Comparison of ENCODE assay signal across 24 cellular contexts in genomic region chr5:91146905-91147600, GRCh38.
DNase-seq lines count a peak whose midpoint lies in the region; ATAC-seq, FAIRE-seq and TF ChIP-seq lines count a peak whose summit lies in the region.
"Had no signal": no experiment of that assay in that cellular context is flagged by ENCODE, and none has a peak within 500 bp of the region (broad histone marks: within the 10 kb centered on the region; RNA-seq: fewer than 3 reads in every experiment).

No MANE protein-coding gene starts in this region.

- no peak overlapping the region for H3K18ac ChIP-seq in mesenchymal stem cell (ENCODE audit: low read depth in 1 of 2, low read length in 2 of 2)

- H3K27ac ChIP-seq in adrenal gland (peak overlapping the region in 1 of 5 donors; percentile 22), HepG2 (ENCODE audit: extremely low read length, insufficient read depth, low read length) (no peak overlapping the region), vagina (peak overlapping the region; percentile 61), mesenchymal stem cell (ENCODE audit: low read length, poor library complexity, severe bottlenecking) (no peak overlapping the region)
- H3K27ac ChIP-seq: ovary had no signal

- H3K4ac ChIP-seq in mesenchymal stem cell (ENCODE audit: low read depth in 1 of 2, low read length in 2 of 2), result no peak overlapping the region

- no peak overlapping the region for H3K4me2 ChIP-seq in HepG2 (ENCODE audit: low read depth, low read length)
- no peak overlapping the region for H3K4me2 ChIP-seq in mesenchymal stem cell (ENCODE audit: low read length, poor library complexity, severe bottlenecking)

- peaks cover 31 to 51% of the 10 kb centered on the region in 2 donors for H3K4me1 ChIP-seq in adrenal gland (replicated peaks in 1 of 2)
- H3K4me1 ChIP-seq in HepG2 (ENCODE audit: insufficient read depth, low read length), result no peaks in the 10 kb centered on the region
- peaks cover 50% of the 10 kb centered on the region for H3K4me1 ChIP-seq in vagina
- peaks cover 1% of the 10 kb centered on the region for H3K4me1 ChIP-seq in mesenchymal stem cell (ENCODE audit: control insufficient read depth, insufficient read depth, low read depth, low read length)

- no peak overlapping the region for H2AK5ac ChIP-seq in mesenchymal stem cell (ENCODE audit: low read length, severe bottlenecking)

- H3K79me2 ChIP-seq in HepG2 (ENCODE audit: insufficient read depth, low read length), result no peaks in the 10 kb centered on the region

- H3K4me3 ChIP-seq in adrenal gland (no peak overlapping the region), HepG2 (replicated peaks in 1 of 3; ENCODE audit: insufficient read depth in 1 of 3, low read depth in 2 of 3, low read length in 3 of 3) (no peak overlapping the region), vagina (no peak overlapping the region), mesenchymal stem cell (ENCODE audit: insufficient read depth in 1 of 2, low read depth in 1 of 2, low read length in 2 of 2) (no peak overlapping the region)
- H3K4me3 ChIP-seq: lung, ovary, stomach had no signal

- H3K23ac ChIP-seq in mesenchymal stem cell (ENCODE audit: low read length in 2 of 2), result no peak overlapping the region

- TF ChIP-seq POLR2A in adrenal gland (IDR thresholded peaks at IDR 0.05), result no peak
- TF ChIP-seq POLR2A in HepG2 (IDR thresholded peaks at IDR 0.05; ENCODE audit: insufficient read depth in 1 of 2, low read depth in 2 of 2, low read length in 2 of 2), result no peak
- no peak for TF ChIP-seq POLR2A in vagina (IDR thresholded peaks at IDR 0.05)

- H4K20me1 ChIP-seq in HepG2 (ENCODE audit: insufficient read depth, low read length), result no peaks in the 10 kb centered on the region

- no peak overlapping the region for H2BK5ac ChIP-seq in mesenchymal stem cell (ENCODE audit: low read depth, low read length, poor library complexity, severe bottlenecking)

- intact Hi-C loops in cardiac septum (cut with DNase I) (loop anchor here (5.0 kb wide), 1 partner anchor 40 kb away; no protein-coding TSS in a partner anchor), left ventricle myocardium superior (cut with micrococcal nuclease) (no loop called here), adrenal gland (cut with DNase I) (no loop called here), HepG2 (cut with micrococcal nuclease; ENCODE audit: unreplicated experiment) (no loop called here), vagina (cut with DNase I) (no loop called here)

- TF ChIP-seq EP300 in HepG2 (IDR thresholded peaks at IDR 0.05; ENCODE audit: low read depth in 2 of 2, low read length in 2 of 2) (no peak), HepG2 (CRISPR knock-in tag; IDR thresholded peaks at IDR 0.05; ENCODE audit: borderline replicate concordance) (no peak)

- no peak for TF ChIP-seq CTCF in adrenal gland (IDR thresholded peaks at IDR 0.05)
- TF ChIP-seq CTCF in HepG2 (CRISPR knock-in tag; IDR thresholded peaks at IDR 0.05), result no peak
- TF ChIP-seq CTCF in vagina (IDR thresholded peaks at IDR 0.05), result no peak

- H2BK15ac ChIP-seq in mesenchymal stem cell (ENCODE audit: low read depth, poor library complexity, severe bottlenecking), result no peak overlapping the region

- H3K36me3 ChIP-seq in adrenal gland (replicated peaks in 1 of 2), result no peaks in the 10 kb centered on the region
- H3K36me3 ChIP-seq in HepG2 (replicated peaks in 1 of 2; ENCODE audit: control insufficient read depth in 1 of 2, insufficient read depth in 2 of 2, low read length in 2 of 2), result no peaks in the 10 kb centered on the region
- no peaks in the 10 kb centered on the region for H3K36me3 ChIP-seq in vagina
- H3K36me3 ChIP-seq in mesenchymal stem cell (ENCODE audit: control insufficient read depth in 1 of 2, insufficient read depth in 2 of 2, low read depth in 1 of 2, low read length in 2 of 2), result no peaks in the 10 kb centered on the region
- H3K36me3 ChIP-seq: ovary, stomach had no signal

- DNase-seq in cardiac septum (ENCODE audit: low spot score), result peak; percentile 87
- DNase-seq in left ventricle myocardium superior, result no peak
- DNase-seq in adrenal gland, result peak in 4 of 7 donors; percentile 41 to 71 (median 60)
- no peak for DNase-seq in HepG2 (ENCODE audit: low spot score)
- no peak for DNase-seq in vagina (ENCODE audit: extremely low spot score in 2 of 2)
- DNase-seq in mesenchymal stem cell, result no peak
- DNase-seq in effector CD4-positive, alpha-beta T cell, result no peak
- DNase-seq: activated CD4-positive, alpha-beta T cell treated with anti-CD3 and anti-CD28 coated beads for 48 hours; activated naive CD8-positive, alpha-beta T cell treated with anti-CD3 and anti-CD28 coated beads, Interleukin-2, amount 50 U/mL, for 24 hours; C1 segment of cervical spinal cord; DMS153; erythroblast; GF-D8; glutamatergic neuron; NCI-H187 treated with DMSO at 0.1 percent for 48 hours; NCI-H446 treated with DMSO at 0.1 percent for 48 hours; NK-92 treated with Interleukin-12 subunit alpha and Interleukin-12 subunit beta, amount 100 ng/mL, for 24 hours; ovary; stimulated activated CD4-positive, alpha-beta T cell treated with anti-CD3 and anti-CD28 coated beads, Interleukin-1b, Interleukin-23, amount 100 ng/mL, for 48 hours; stomach; SW 1271 had no signal

- no peak for ATAC-seq in left ventricle myocardium superior
- ATAC-seq in HepG2, result no peak; the same call in 2 of the 3 replicates
- ATAC-seq in GM19467 (IDR thresholded peaks at IDR 0.05; ENCODE audit: unreplicated experiment), result no peak
- ATAC-seq: activated naive CD8-positive, alpha-beta T cell treated with anti-CD3 and anti-CD28 coated beads, Interleukin-2, amount 50 U/mL, for 24 hours had no signal

- H3K9ac ChIP-seq in HepG2 (ENCODE audit: insufficient read depth, low read depth, low read length) (no peak overlapping the region), mesenchymal stem cell (ENCODE audit: low read length) (no peak overlapping the region)

- POLR2A ChIA-PET in HepG2 (lab: Yijun Ruan, JAX), result no interaction called here

- H3K27me3 ChIP-seq in adrenal gland (no peaks in the 10 kb centered on the region), HepG2 (ENCODE audit: control insufficient read depth in 1 of 2, insufficient read depth in 2 of 2, low read length in 2 of 2) (no peaks in the 10 kb centered on the region; a peak in 1 of 5 replicates), vagina (no peaks in the 10 kb centered on the region), mesenchymal stem cell (ENCODE audit: control insufficient read depth in 1 of 2, insufficient read depth in 1 of 2, low read length in 2 of 2) (no peaks in the 10 kb centered on the region)
- H3K27me3 ChIP-seq: ovary, stomach had no signal

- 90 to 95% (median 92%) methylated on average over 4 of the region's 4 CpGs for WGBS in adrenal gland, 4 donors
- 58% methylated on average over 4 of the region's 4 CpGs for WGBS in HepG2 (ENCODE audit: low lambda C conversion rate)
- 99% methylated on average over 4 of the region's 4 CpGs for WGBS in mesenchymal stem cell

- no peak overlapping the region for H4K8ac ChIP-seq in mesenchymal stem cell (ENCODE audit: low read length)

- H3K9me3 ChIP-seq in adrenal gland (replicated peaks in 1 of 3) (no peaks in the 10 kb centered on the region), HepG2 (ENCODE audit: low read length) (peaks cover 11% of the 10 kb centered on the region), vagina (no peaks in the 10 kb centered on the region), mesenchymal stem cell (ENCODE audit: control insufficient read depth, low read length) (no peaks in the 10 kb centered on the region)
- H3K9me3 ChIP-seq: ovary, stomach had no signal

- in situ Hi-C loops in HepG2 (cut with HindIII; ENCODE audit: extremely low pct_ligation_motif_present, low pct_unique_long_range_greater_than_20kb), result no loop called here

- no peak for FAIRE-seq in HepG2 (lab: Jason Lieb, UNC)
- FAIRE-seq: H1 had no signal

- BruUV-seq in HepG2 (replicated peaks; lab: Mats Ljungman, UMichigan), result no TSS peak

- H2BK120ac ChIP-seq in mesenchymal stem cell (ENCODE audit: low read depth, low read length), result no peak overlapping the region

- no peaks in the 10 kb centered on the region for H3K79me1 ChIP-seq in mesenchymal stem cell (replicated peaks; ENCODE audit: low read length, poor library complexity, severe bottlenecking)

- H4K91ac ChIP-seq in mesenchymal stem cell (ENCODE audit: low read length), result no peak overlapping the region

- H3K14ac ChIP-seq in mesenchymal stem cell (ENCODE audit: low read length in 2 of 2), result no peak overlapping the region

- H2AFZ ChIP-seq in HepG2 (ENCODE audit: low read length) (no peak overlapping the region), mesenchymal stem cell (ENCODE audit: low read depth, low read length) (no peak overlapping the region)

- H2BK12ac ChIP-seq in mesenchymal stem cell (ENCODE audit: low read length in 2 of 2), result no peak overlapping the region

- CTCF ChIA-PET in HepG2 (lab: Yijun Ruan, JAX; ENCODE audit: low intra/inter-chr PET ratio, low total read pairs), result no interaction called here

- no peak for TF ChIP-seq RAD21 in HepG2 (CRISPR knock-in tag; IDR thresholded peaks at IDR 0.05)

TF ChIP-seq in HepG2, 621 proteins besides CTCF, POLR2A, EP300 and RAD21:
- TF ChIP-seq CEBPB (IDR thresholded peaks at IDR 0.05; ENCODE audit: borderline replicate concordance, low read depth, low read length) (peak; percentile 37; the same call in 1 of the 2 replicates), ZNF510 (CRISPR knock-in tag; IDR thresholded peaks at IDR 0.05; ENCODE audit: low read depth) (no peak), TBX2 (CRISPR knock-in tag; IDR thresholded peaks at IDR 0.05; ENCODE audit: borderline replicate concordance) (no peak)
TF ChIP-seq in HepG2: peak in this region for 1.

Comparison
In these comparisons a context has a peak if more than half of its experiments do, and no peak if none do; other contexts are left out.
1. DNase-seq: peak in cardiac septum (single experiment) and adrenal gland (4 of 7); none in left ventricle myocardium superior (single experiment), HepG2 (single experiment), vagina (0 of 2), mesenchymal stem cell (single experiment) and effector CD4-positive, alpha-beta T cell (single experiment).